ENCODE assay signal across 8 cellular contexts in genomic region chr1:18234790-18235242, GRCh38.
DNase-seq lines count a peak whose midpoint lies in the region; ATAC-seq and TF ChIP-seq lines count a peak whose summit lies in the region.

No MANE protein-coding gene starts in this region.

- no peak overlapping the region for H3K27ac ChIP-seq in sigmoid colon

- no peak overlapping the region for H2AFZ ChIP-seq in Loucy (ENCODE audit: low read length)

- H3K27me3 ChIP-seq in Loucy (ENCODE audit: insufficient read depth, low read length, poor library complexity, severe bottlenecking) (no peaks in the 10 kb centered on the region), sigmoid colon (peaks cover 0 to 14% (median 0%) of the 10 kb centered on the region in 3 donors)

- peaks cover 27% of the 10 kb centered on the region for H3K9me3 Mint-ChIP-seq in activated naive CD4-positive, alpha-beta T cell treated with anti-CD3 and anti-CD28 coated beads, Interleukin-2, amount 10 ng/mL, durations not matched to agents 7 days and 5 days
- peaks cover 21% of the 10 kb centered on the region for H3K9me3 Mint-ChIP-seq in stimulated activated memory B cell treated with anti-CD40 and anti-IgM and Interleukin-4, amounts not matched to agents 10 μg/mL and 1 μg/mL and 100 μg/mL, for 72 hours
- H3K9me3 Mint-ChIP-seq in activated T-helper 2 cell treated with anti-CD3 and anti-CD28 coated beads, Interferon-gamma antibody, Interleukin-2, Interleukin-4, amounts not matched to agents 10 μg/mL and 5 μg/mL and 100 μg/mL, durations not matched to agents 14 hours and 24 hours and 36 hours, result peaks cover 28% of the 10 kb centered on the region

- TF ChIP-seq CTCF in Loucy (conservative IDR thresholded peaks at IDR 0.05; ENCODE audit: low read length) (peak; percentile 78), sigmoid colon (IDR thresholded peaks at IDR 0.05) (peak; percentile 28 to 76 (median 54))

- no peaks in the 10 kb centered on the region for H3K4me1 ChIP-seq in Loucy (ENCODE audit: insufficient read depth, low read length, poor library complexity, severe bottlenecking)
- no peaks in the 10 kb centered on the region for H3K4me1 ChIP-seq in sigmoid colon

- H3K4me1 Mint-ChIP-seq in activated naive CD4-positive, alpha-beta T cell treated with anti-CD3 and anti-CD28 coated beads, Interleukin-2, amount 10 ng/mL, durations not matched to agents 7 days and 5 days, result no peaks in the 10 kb centered on the region
- H3K4me1 Mint-ChIP-seq in stimulated activated memory B cell treated with anti-CD40 and anti-IgM and Interleukin-4, amounts not matched to agents 10 μg/mL and 1 μg/mL and 100 μg/mL, for 72 hours, result no peaks in the 10 kb centered on the region
- H3K4me1 Mint-ChIP-seq in activated T-helper 2 cell treated with anti-CD3 and anti-CD28 coated beads, Interferon-gamma antibody, Interleukin-2, Interleukin-4, amounts not matched to agents 10 μg/mL and 5 μg/mL and 100 μg/mL, durations not matched to agents 14 hours and 24 hours and 36 hours (ENCODE audit: low read depth), result no peaks in the 10 kb centered on the region

- no peaks in the 10 kb centered on the region for H3F3A ChIP-seq in Loucy (ENCODE audit: low read depth)

- H3K4me3 ChIP-seq in Loucy (ENCODE audit: low read length, poor library complexity, severe bottlenecking) (no peak overlapping the region), sigmoid colon (no peak overlapping the region)

- H3K36me3 ChIP-seq in Loucy (ENCODE audit: insufficient read depth, low read length), result no peaks in the 10 kb centered on the region
- H3K36me3 ChIP-seq in sigmoid colon, result no peaks in the 10 kb centered on the region

- H3K4me3 Mint-ChIP-seq in activated naive CD4-positive, alpha-beta T cell treated with anti-CD3 and anti-CD28 coated beads, Interleukin-2, amount 10 ng/mL, durations not matched to agents 7 days and 5 days, result no peak overlapping the region
- H3K4me3 Mint-ChIP-seq in stimulated activated memory B cell treated with anti-CD40 and anti-IgM and Interleukin-4, amounts not matched to agents 10 μg/mL and 1 μg/mL and 100 μg/mL, for 72 hours, result no peak overlapping the region
- no peak overlapping the region for H3K4me3 Mint-ChIP-seq in activated T-helper 2 cell treated with anti-CD3 and anti-CD28 coated beads, Interferon-gamma antibody, Interleukin-2, Interleukin-4, amounts not matched to agents 10 μg/mL and 5 μg/mL and 100 μg/mL, durations not matched to agents 14 hours and 24 hours and 36 hours (ENCODE audit: low read depth)

- H3K4me2 ChIP-seq in Loucy (ENCODE audit: low read depth, low read length, poor library complexity, severe bottlenecking), result no peak overlapping the region

- 62% methylated on average over 6 of the region's 6 CpGs for WGBS in sigmoid colon, 2 donors

- CTCF ChIA-PET in activated naive CD4-positive, alpha-beta T cell treated with anti-CD3 and anti-CD28 coated beads, Interleukin-2, amount 10 ng/mL, durations not matched to agents 7 days and 5 days (lab: Charles Lee), result interaction anchor here (0.6 to 0.8 kb wide), 3 partner anchors 11 to 291 kb away, joined by 3 to 4 read pairs (median 3); no protein-coding TSS in a partner anchor

- intact Hi-C loops in sigmoid colon (cut with DNase I), result loop anchor here (5.0 kb wide), 1 partner anchor 573 kb away; no protein-coding TSS in a partner anchor
- intact Hi-C loops in activated T-helper 2 cell treated with anti-CD3 and anti-CD28 coated beads, Interferon-gamma antibody, Interleukin-2, Interleukin-4, amounts not matched to agents 10 μg/mL and 5 μg/mL and 100 μg/mL, durations not matched to agents 14 hours and 24 hours and 36 hours (cut with micrococcal nuclease), result no loop called here

- TF ChIP-seq EP300 in sigmoid colon (IDR thresholded peaks at IDR 0.05), result no peak

- no peaks in the 10 kb centered on the region for H4K20me1 ChIP-seq in Loucy (ENCODE audit: insufficient read depth, low read length, poor library complexity, severe bottlenecking)

- H3K9me3 ChIP-seq in Loucy (ENCODE audit: insufficient read depth, low read depth, low read length), result peaks cover 12% of the 10 kb centered on the region; the same call in 1 of the 2 replicates
- H3K9me3 ChIP-seq in sigmoid colon, result peaks cover 0 to 5% (median 0%) of the 10 kb centered on the region in 4 donors

- no peaks in the 10 kb centered on the region for H3K27me3 Mint-ChIP-seq in activated naive CD4-positive, alpha-beta T cell treated with anti-CD3 and anti-CD28 coated beads, Interleukin-2, amount 10 ng/mL, durations not matched to agents 7 days and 5 days
- peaks cover 37% of the 10 kb centered on the region for H3K27me3 Mint-ChIP-seq in stimulated activated memory B cell treated with anti-CD40 and anti-IgM and Interleukin-4, amounts not matched to agents 10 μg/mL and 1 μg/mL and 100 μg/mL, for 72 hours
- no peaks in the 10 kb centered on the region for H3K27me3 Mint-ChIP-seq in activated T-helper 2 cell treated with anti-CD3 and anti-CD28 coated beads, Interferon-gamma antibody, Interleukin-2, Interleukin-4, amounts not matched to agents 10 μg/mL and 5 μg/mL and 100 μg/mL, durations not matched to agents 14 hours and 24 hours and 36 hours (ENCODE audit: low read depth)

- no peak for ATAC-seq in stimulated activated memory B cell treated with anti-CD40 and anti-IgM and Interleukin-4, amounts not matched to agents 10 μg/mL and 1 μg/mL and 100 μg/mL, for 72 hours

- DNase-seq in activated naive CD4-positive, alpha-beta T cell treated with anti-CD3 and anti-CD28 coated beads, Interleukin-2, amount 10 ng/mL, durations not matched to agents 7 days and 5 days, result peak; percentile 34
- no peak for DNase-seq in activated naive CD4-positive, alpha-beta T cell treated with Interleukin-2 at 50 U/mL for 16 hours
- peak; percentile 49 for DNase-seq in SK-N-DZ (ENCODE audit: low spot score)
- DNase-seq in foreskin melanocyte, result peak; percentile 26
- no peak for DNase-seq in sigmoid colon
- DNase-seq in activated T-helper 2 cell treated with anti-CD3 and anti-CD28 coated beads, Interferon-gamma antibody, Interleukin-2, Interleukin-4, amounts not matched to agents 10 μg/mL and 5 μg/mL and 100 μg/mL, durations not matched to agents 14 hours and 24 hours and 36 hours (ENCODE audit: low spot score), result no peak

- no peaks in the 10 kb centered on the region for H3K9me2 ChIP-seq in Loucy (replicated peaks; ENCODE audit: low read depth, low read length)

- no peak for TF ChIP-seq POLR2A in sigmoid colon (IDR thresholded peaks at IDR 0.05)

- no peaks in the 10 kb centered on the region for H3K36me3 Mint-ChIP-seq in activated naive CD4-positive, alpha-beta T cell treated with anti-CD3 and anti-CD28 coated beads, Interleukin-2, amount 10 ng/mL, durations not matched to agents 7 days and 5 days
- no peaks in the 10 kb centered on the region for H3K36me3 Mint-ChIP-seq in stimulated activated memory B cell treated with anti-CD40 and anti-IgM and Interleukin-4, amounts not matched to agents 10 μg/mL and 1 μg/mL and 100 μg/mL, for 72 hours
- H3K36me3 Mint-ChIP-seq in activated T-helper 2 cell treated with anti-CD3 and anti-CD28 coated beads, Interferon-gamma antibody, Interleukin-2, Interleukin-4, amounts not matched to agents 10 μg/mL and 5 μg/mL and 100 μg/mL, durations not matched to agents 14 hours and 24 hours and 36 hours (ENCODE audit: low read depth), result no peaks in the 10 kb centered on the region

- H3K9ac ChIP-seq in Loucy (ENCODE audit: low read depth, low read length, poor library complexity, severe bottlenecking), result no peak overlapping the region

- no peaks in the 10 kb centered on the region for H3K79me2 ChIP-seq in Loucy (ENCODE audit: insufficient read depth, low read length)

- H3K27ac Mint-ChIP-seq in activated naive CD4-positive, alpha-beta T cell treated with anti-CD3 and anti-CD28 coated beads, Interleukin-2, amount 10 ng/mL, durations not matched to agents 7 days and 5 days, result no peak overlapping the region
- no peak overlapping the region for H3K27ac Mint-ChIP-seq in stimulated activated memory B cell treated with anti-CD40 and anti-IgM and Interleukin-4, amounts not matched to agents 10 μg/mL and 1 μg/mL and 100 μg/mL, for 72 hours
- no peak overlapping the region for H3K27ac Mint-ChIP-seq in activated T-helper 2 cell treated with anti-CD3 and anti-CD28 coated beads, Interferon-gamma antibody, Interleukin-2, Interleukin-4, amounts not matched to agents 10 μg/mL and 5 μg/mL and 100 μg/mL, durations not matched to agents 14 hours and 24 hours and 36 hours

Comparison
In these comparisons a context has a peak if more than half of its experiments do, and no peak if none do; other contexts are left out.
1. DNase-seq: peak in activated naive CD4-positive, alpha-beta T cell treated with anti-CD3 and anti-CD28 coated beads, Interleukin-2, amount 10 ng/mL, durations not matched to agents 7 days and 5 days (single experiment), SK-N-DZ (single experiment) and foreskin melanocyte (single experiment); none in activated naive CD4-positive, alpha-beta T cell treated with Interleukin-2 at 50 U/mL for 16 hours (single experiment), sigmoid colon (single experiment) and activated T-helper 2 cell treated with anti-CD3 and anti-CD28 coated beads, Interferon-gamma antibody, Interleukin-2, Interleukin-4, amounts not matched to agents 10 μg/mL and 5 μg/mL and 100 μg/mL, durations not matched to agents 14 hours and 24 hours and 36 hours (single experiment).